28 cellular contexts compared by ENCODE assay signal in genomic region chr20:58192065-58192464, GRCh38. TPM values are rescaled to one million over a fixed set of nuclear protein-coding genes. Genes with fewer than 3 reads are reported as not detected.
"Had no signal": no experiment of that assay in that cellular context is flagged by ENCODE, and none has a peak within 500 bp of the region (broad histone marks: within the 10 kb centered on the region; RNA-seq: fewer than 3 reads in every experiment).

No MANE protein-coding gene starts in this region.

- H3K4me1 ChIP-seq: esophagus squamous epithelium, gastrocnemius medialis, heart right ventricle, left lung, lower lobe of right lung had no signal

- H3K4me3 ChIP-seq: coronary artery, dorsolateral prefrontal cortex, esophagus squamous epithelium, gastrocnemius medialis, heart right ventricle, left lung, lower lobe of right lung, mucosa of descending colon had no signal

- H3K36me3 ChIP-seq: esophagus squamous epithelium, gastrocnemius medialis, heart right ventricle, left lung, lower lobe of right lung had no signal

- ATAC-seq: gastrocnemius medialis, heart right ventricle, left cardiac atrium, left ventricle myocardium superior, mucosa of descending colon had no signal

- H3K9me3 ChIP-seq: esophagus squamous epithelium, gastrocnemius medialis, heart right ventricle, left lung, lower lobe of right lung, mucosa of descending colon had no signal

- H3K27ac ChIP-seq: coronary artery, dorsolateral prefrontal cortex, epithelial cell of prostate, esophagus squamous epithelium, gastrocnemius medialis, heart right ventricle, left lung, lower lobe of right lung had no signal

- H3K27me3 ChIP-seq: gastrocnemius medialis had no signal

- FAIRE-seq: colon, islet of Langerhans, keratinocyte had no signal

- DNase-seq: dorsolateral prefrontal cortex, esophagus squamous epithelium, foreskin fibroblast, foreskin melanocyte, gastrocnemius medialis, heart right ventricle, hippocampal formation, left cardiac atrium, left ventricle myocardium superior, lower lobe of right lung, mesenchymal stem cell, mucosa of descending colon, naive B cell had no signal

RNA-seq across cellular contexts. Expression of gene ANKRD60, which starts 36.4 kb away (rescaled TPM):
- total RNA-seq: dermis blood vessel endothelial cell, esophagus mucosa, esophagus squamous epithelium, gastrocnemius medialis, glomerular endothelial cell, heart right ventricle, kidney epithelial cell, left cardiac atrium, left lung, left ventricle myocardium superior, lower leg skin, lower lobe of right lung, lung microvascular endothelial cell, mesenteric fat pad, mesothelial cell of epicardium, mucosa of descending colon, myocyte had no signal
- polyA plus RNA-seq: heart right ventricle, keratinocyte had no signal
